In the genomic region with DNA sequence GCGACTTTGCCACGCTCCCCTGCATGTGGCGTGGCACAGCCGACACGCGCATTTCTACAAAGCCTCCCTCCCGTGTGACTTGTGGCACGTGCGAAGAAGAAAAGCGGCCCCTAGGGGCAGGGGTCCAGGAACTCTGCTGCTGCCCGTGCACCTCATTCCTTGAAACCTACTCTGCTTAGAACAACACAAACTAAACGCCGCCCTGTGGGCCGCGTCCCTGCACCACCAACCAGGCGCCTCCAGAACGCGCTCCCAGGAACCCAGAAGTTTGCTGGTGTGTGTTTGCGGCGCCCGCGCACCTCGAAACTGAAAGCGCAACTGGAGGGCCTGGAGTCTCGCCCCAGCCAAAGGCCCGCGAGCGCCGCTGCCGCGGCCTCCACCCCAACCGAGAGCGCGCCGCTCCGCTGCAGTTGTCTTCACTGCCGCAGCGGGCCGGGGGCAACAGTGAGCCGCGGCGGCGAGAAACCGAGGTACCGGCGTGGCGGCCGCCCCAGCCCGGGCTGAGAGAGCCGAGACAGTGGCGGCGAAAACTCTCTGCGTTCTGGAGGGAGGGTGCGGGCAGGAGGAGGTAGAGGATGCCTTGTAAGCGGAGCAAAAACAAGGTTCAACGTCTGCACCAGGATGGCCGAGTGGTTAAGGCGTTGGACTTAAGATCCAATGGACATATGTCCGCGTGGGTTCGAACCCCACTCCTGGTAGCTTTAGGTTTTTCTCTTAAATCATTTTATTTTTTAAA, we compare ENCODE assay signal across 8 cellular contexts.
DNase-seq lines count a peak whose midpoint lies in the region; ATAC-seq and TF ChIP-seq lines count a peak whose summit lies in the region.

No MANE protein-coding gene starts in this region.

- H3K4me3 ChIP-seq in epithelial cell of proximal tubule (ENCODE audit: low read depth, low read length): peak overlapping the region; percentile 81

- peak; percentile 84 for ATAC-seq in GM21619 (IDR thresholded peaks at IDR 0.05; ENCODE audit: unreplicated experiment)

- peak; percentile 73 for DNase-seq in DMS53 treated with DMSO at 0.1 percent for 48 hours (lab: John Stamatoyannopoulos, UW; ENCODE audit: unreplicated experiment)
- DNase-seq in OCI-M1 (lab: John Stamatoyannopoulos, UW): peak; percentile 100
- DNase-seq in activated T-cell treated with anti-CD3 and anti-CD28 coated beads, Interleukin-2, amount 50 U/mL, for 1 hour: peak; percentile 94
- DNase-seq in epithelial cell of proximal tubule (ENCODE audit: low read depth): peak; percentile 76
- peak; percentile 97 for DNase-seq in mucosa of gallbladder (ENCODE audit: low spot score)
- DNase-seq in stimulated activated CD8-positive, alpha-beta memory T cell treated with anti-CD3 and anti-CD28 coated beads, Interleukin-4, amount 100 ng/mL, for 24 hours (ENCODE audit: low read depth): peak; percentile 81

- TF ChIP-seq CTCF in epithelial cell of proximal tubule (conservative IDR thresholded peaks at IDR 0.05; ENCODE audit: low read depth, low read length): peak; percentile 59

- no peak; the same call in 1 of the 2 replicates for TF ChIP-seq EP300 in Ishikawa (IDR thresholded peaks at IDR 0.05; ENCODE audit: borderline replicate concordance)

- TF ChIP-seq RAD21 in Ishikawa (IDR thresholded peaks at IDR 0.05; ENCODE audit: low read depth): peak; percentile 62

TF ChIP-seq in Ishikawa, 13 proteins besides CTCF, POLR2A, EP300 and RAD21:
- TF ChIP-seq, protein P1, sequence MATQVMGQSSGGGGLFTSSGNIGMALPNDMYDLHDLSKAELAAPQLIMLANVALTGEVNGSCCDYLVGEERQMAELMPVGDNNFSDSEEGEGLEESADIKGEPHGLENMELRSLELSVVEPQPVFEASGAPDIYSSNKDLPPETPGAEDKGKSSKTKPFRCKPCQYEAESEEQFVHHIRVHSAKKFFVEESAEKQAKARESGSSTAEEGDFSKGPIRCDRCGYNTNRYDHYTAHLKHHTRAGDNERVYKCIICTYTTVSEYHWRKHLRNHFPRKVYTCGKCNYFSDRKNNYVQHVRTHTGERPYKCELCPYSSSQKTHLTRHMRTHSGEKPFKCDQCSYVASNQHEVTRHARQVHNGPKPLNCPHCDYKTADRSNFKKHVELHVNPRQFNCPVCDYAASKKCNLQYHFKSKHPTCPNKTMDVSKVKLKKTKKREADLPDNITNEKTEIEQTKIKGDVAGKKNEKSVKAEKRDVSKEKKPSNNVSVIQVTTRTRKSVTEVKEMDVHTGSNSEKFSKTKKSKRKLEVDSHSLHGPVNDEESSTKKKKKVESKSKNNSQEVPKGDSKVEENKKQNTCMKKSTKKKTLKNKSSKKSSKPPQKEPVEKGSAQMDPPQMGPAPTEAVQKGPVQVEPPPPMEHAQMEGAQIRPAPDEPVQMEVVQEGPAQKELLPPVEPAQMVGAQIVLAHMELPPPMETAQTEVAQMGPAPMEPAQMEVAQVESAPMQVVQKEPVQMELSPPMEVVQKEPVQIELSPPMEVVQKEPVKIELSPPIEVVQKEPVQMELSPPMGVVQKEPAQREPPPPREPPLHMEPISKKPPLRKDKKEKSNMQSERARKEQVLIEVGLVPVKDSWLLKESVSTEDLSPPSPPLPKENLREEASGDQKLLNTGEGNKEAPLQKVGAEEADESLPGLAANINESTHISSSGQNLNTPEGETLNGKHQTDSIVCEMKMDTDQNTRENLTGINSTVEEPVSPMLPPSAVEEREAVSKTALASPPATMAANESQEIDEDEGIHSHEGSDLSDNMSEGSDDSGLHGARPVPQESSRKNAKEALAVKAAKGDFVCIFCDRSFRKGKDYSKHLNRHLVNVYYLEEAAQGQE (IDR thresholded peaks at IDR 0.05; ENCODE audit: low read depth): no peak
- TF ChIP-seq TAF1 (IDR thresholded peaks at IDR 0.05; ENCODE audit: low read depth) (peak; percentile 48; the same call in 1 of the 2 replicates), CEBPB (IDR thresholded peaks at IDR 0.05) (peak; percentile 50; the same call in 1 of the 2 replicates), TEAD4 (IDR thresholded peaks at IDR 0.05) (peak; percentile 97), NFIC (IDR thresholded peaks at IDR 0.05) (no peak), ZBTB7A (IDR thresholded peaks at IDR 0.05; ENCODE audit: low read depth) (0 out of 2 replicates have a peak, but pooled peaks have one; percentile 36), TCF12 (IDR thresholded peaks at IDR 0.05; ENCODE audit: low read depth) (peak; percentile 55), EGR1 (IDR thresholded peaks at IDR 0.05) (no peak), CREB1 (IDR thresholded peaks at IDR 0.05; ENCODE audit: low read depth) (no peak), YY1 (IDR thresholded peaks at IDR 0.05; ENCODE audit: low read depth) (peak; percentile 67; the same call in 1 of the 2 replicates), FOXM1 (IDR thresholded peaks at IDR 0.05; ENCODE audit: borderline replicate concordance, low read depth) (no peak)
- TF ChIP-seq, protein P2, sequence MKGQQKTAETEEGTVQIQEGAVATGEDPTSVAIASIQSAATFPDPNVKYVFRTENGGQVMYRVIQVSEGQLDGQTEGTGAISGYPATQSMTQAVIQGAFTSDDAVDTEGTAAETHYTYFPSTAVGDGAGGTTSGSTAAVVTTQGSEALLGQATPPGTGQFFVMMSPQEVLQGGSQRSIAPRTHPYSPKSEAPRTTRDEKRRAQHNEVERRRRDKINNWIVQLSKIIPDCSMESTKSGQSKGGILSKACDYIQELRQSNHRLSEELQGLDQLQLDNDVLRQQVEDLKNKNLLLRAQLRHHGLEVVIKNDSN (IDR thresholded peaks at IDR 0.05): no peak
- TF ChIP-seq, protein P3, sequence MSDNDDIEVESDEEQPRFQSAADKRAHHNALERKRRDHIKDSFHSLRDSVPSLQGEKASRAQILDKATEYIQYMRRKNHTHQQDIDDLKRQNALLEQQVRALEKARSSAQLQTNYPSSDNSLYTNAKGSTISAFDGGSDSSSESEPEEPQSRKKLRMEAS (IDR thresholded peaks at IDR 0.05): peak; percentile 91

Comparison
In these comparisons a context has a peak if more than half of its experiments do, and no peak if none do; other contexts are left out.
1. Peak in every context shown above with its lines: DNase-seq, ATAC-seq and H3K4me3 ChIP-seq.